7 cellular contexts compared by ENCODE assay signal in the genomic region with DNA sequence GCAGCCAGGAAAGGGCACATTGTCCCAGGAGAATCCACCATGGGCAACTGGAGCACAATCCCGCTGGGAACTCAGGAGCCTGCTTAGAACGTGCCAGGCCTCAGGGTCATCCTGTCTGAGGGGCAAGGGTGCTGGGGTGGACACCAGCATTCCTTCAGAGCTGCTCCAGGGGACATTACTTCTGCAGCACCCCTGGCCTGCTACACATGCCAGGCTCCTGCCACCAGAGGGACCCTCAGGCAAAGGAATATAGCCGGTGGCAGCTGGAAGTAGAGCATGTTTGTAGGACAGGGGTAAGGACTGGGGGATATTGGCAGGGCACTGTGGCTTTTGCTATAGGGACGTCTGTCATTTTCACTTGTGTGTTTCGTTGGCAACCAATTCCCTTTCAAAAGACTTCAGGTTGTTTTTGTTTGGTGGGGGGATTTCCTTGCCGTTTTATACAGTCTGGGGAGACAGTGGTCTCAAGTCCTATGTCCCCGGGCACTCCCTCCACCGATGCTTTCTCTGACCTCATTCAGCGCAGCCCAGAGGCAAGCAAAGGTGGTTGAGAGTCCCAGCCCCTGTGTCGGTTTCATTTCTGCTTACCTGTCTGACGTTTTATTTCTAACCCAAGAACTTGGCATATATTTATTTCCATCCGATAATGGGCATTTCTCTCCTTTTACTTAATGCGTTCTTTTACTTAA.
DNase-seq lines count a peak whose midpoint lies in the region; ATAC-seq and TF ChIP-seq lines count a peak whose summit lies in the region.

No MANE protein-coding gene starts in this region.

- peak; percentile 9 for DNase-seq in NCI-H2227 treated with DMSO at 0.1 percent for 48 hours (lab: John Stamatoyannopoulos, UW)
- DNase-seq in activated CD8-positive, alpha-beta memory T cell treated with anti-CD3 and anti-CD28 coated beads, Interleukin-2, amount 50 U/mL, for 4 hours, result peak; percentile 68
- no peak for DNase-seq in left cardiac atrium
- DNase-seq in stimulated activated CD4-positive, alpha-beta T cell treated with anti-CD3 and anti-CD28 coated beads, Interleukin-12 subunit alpha, Interleukin-12 subunit beta, amount 100 ng/mL, for 48 hours (ENCODE audit: low read depth in 2 of 3, low spot score in 1 of 3), result peak in 2 of 3 donors; percentile 22 to 32
- no peak for DNase-seq in NCI-H128 (lab: John Stamatoyannopoulos, UW; ENCODE audit: unreplicated experiment)

- TF ChIP-seq CTCF in GM12874 (IDR thresholded peaks at IDR 0.05; ENCODE audit: insufficient read depth, low read depth, low read length), result peak; percentile 41

- intact Hi-C loops in left cardiac atrium (cut with DNase I), result no loop called here

- ATAC-seq in left cardiac atrium (peak; percentile 59 to 75), esophagus mucosa (no peak)

Comparison
In these comparisons a context has a peak if more than half of its experiments do, and no peak if none do; other contexts are left out.
1. DNase-seq: peak in NCI-H2227 treated with DMSO at 0.1 percent for 48 hours (single experiment), activated CD8-positive, alpha-beta memory T cell treated with anti-CD3 and anti-CD28 coated beads, Interleukin-2, amount 50 U/mL, for 4 hours (single experiment) and stimulated activated CD4-positive, alpha-beta T cell treated with anti-CD3 and anti-CD28 coated beads, Interleukin-12 subunit alpha, Interleukin-12 subunit beta, amount 100 ng/mL, for 48 hours (2 of 3); none in left cardiac atrium (single experiment) and NCI-H128 (single experiment).